1 cellular context compared by ENCODE assay signal in genomic region chr9:2023042-2023441, GRCh38.
TF ChIP-seq lines count a peak whose summit lies in the region.

No MANE protein-coding gene starts in this region.

TF ChIP-seq in HepG2, 621 proteins besides CTCF, POLR2A, EP300 and RAD21 (continued from another document):
- no peak for TF ChIP-seq ATF7-NPFF (CRISPR knock-in tag; IDR thresholded peaks at IDR 0.05; ENCODE audit: low read depth)
- TF ChIP-seq, protein P1, sequence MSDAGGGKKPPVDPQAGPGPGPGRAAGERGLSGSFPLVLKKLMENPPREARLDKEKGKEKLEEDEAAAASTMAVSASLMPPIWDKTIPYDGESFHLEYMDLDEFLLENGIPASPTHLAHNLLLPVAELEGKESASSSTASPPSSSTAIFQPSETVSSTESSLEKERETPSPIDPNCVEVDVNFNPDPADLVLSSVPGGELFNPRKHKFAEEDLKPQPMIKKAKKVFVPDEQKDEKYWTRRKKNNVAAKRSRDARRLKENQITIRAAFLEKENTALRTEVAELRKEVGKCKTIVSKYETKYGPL (CRISPR knock-in tag; IDR thresholded peaks at IDR 0.05): no peak
- TF ChIP-seq ZNF232 (CRISPR knock-in tag; IDR thresholded peaks at IDR 0.05; ENCODE audit: borderline replicate concordance): no peak
- TF ChIP-seq SALL2 (CRISPR knock-in tag; IDR thresholded peaks at IDR 0.05): no peak
- no peak for TF ChIP-seq ZNF761 (CRISPR knock-in tag; conservative IDR thresholded peaks at IDR 0.05)
- no peak for TF ChIP-seq ARNT (IDR thresholded peaks at IDR 0.05)
- no peak for TF ChIP-seq NCOA1 (CRISPR knock-in tag; IDR thresholded peaks at IDR 0.05)
- TF ChIP-seq ZNF547 (CRISPR knock-in tag; IDR thresholded peaks at IDR 0.05): no peak
- no peak for TF ChIP-seq RAD51 (IDR thresholded peaks at IDR 0.05; ENCODE audit: borderline replicate concordance)
- TF ChIP-seq KLF13 (CRISPR knock-in tag; IDR thresholded peaks at IDR 0.05): no peak
- TF ChIP-seq ZNF430 (CRISPR knock-in tag; IDR thresholded peaks at IDR 0.05): no peak
- TF ChIP-seq E2F5 (CRISPR knock-in tag; conservative IDR thresholded peaks at IDR 0.05): no peak
TF ChIP-seq in HepG2: peak in this region for 0.
